In genomic region chr18:79558196-79559120, GRCh38 we compare ENCODE assay signal across 11 cellular contexts.
"Had no signal": no experiment of that assay in that cellular context is flagged by ENCODE, and none has a peak within 500 bp of the region (broad histone marks: within the 10 kb centered on the region; RNA-seq: fewer than 3 reads in every experiment).

No MANE protein-coding gene starts in this region.

- H3K9me3 Mint-ChIP-seq: activated T-cell treated with anti-CD3 and anti-CD28 coated beads, Interleukin-2, amount 50 U/mL, for 72 hours; T-helper 2 cell treated with Interferon-gamma antibody and Interleukin-4, amounts not matched to agents 5 μg/mL and 100 μg/mL, for 36 hours had no signal

- ATAC-seq: activated T-cell treated with anti-CD3 and anti-CD28 coated beads, Interleukin-2, amount 50 U/mL, for 72 hours; gastrocnemius medialis had no signal

- H3K4me1 ChIP-seq: gastrocnemius medialis, tibial nerve had no signal

- DNase-seq: activated CD4-positive, alpha-beta T cell treated with anti-CD3 and anti-CD28 coated beads, Interleukin-2, amount 50 U/mL, for 1 hour; activated T-cell treated with anti-CD3 and anti-CD28 coated beads, Interleukin-2, amount 50 U/mL, for 72 hours; effector CD4-positive, alpha-beta T cell; gastrocnemius medialis; mammary epithelial cell; SHP77; stimulated activated CD4-positive, alpha-beta T cell treated with anti-CD3 and anti-CD28 coated beads, Interleukin-15, amount 100 ng/mL, for 24 hours; stimulated activated CD4-positive, alpha-beta T cell treated with anti-CD3 and anti-CD28 coated beads, Interleukin-4, amount 100 ng/mL, for 4 hours had no signal

- H3K9me3 ChIP-seq: gastrocnemius medialis, tibial nerve had no signal

- H3K36me3 ChIP-seq: gastrocnemius medialis, tibial nerve had no signal

- H3K27ac Mint-ChIP-seq: activated T-cell treated with anti-CD3 and anti-CD28 coated beads, Interleukin-2, amount 50 U/mL, for 72 hours; nephron; T-helper 2 cell treated with Interferon-gamma antibody and Interleukin-4, amounts not matched to agents 5 μg/mL and 100 μg/mL, for 36 hours had no signal

- H3K27me3 ChIP-seq: tibial nerve had no signal

- H3K4me3 ChIP-seq: gastrocnemius medialis, tibial nerve had no signal

- H3K4me3 Mint-ChIP-seq: activated T-cell treated with anti-CD3 and anti-CD28 coated beads, Interleukin-2, amount 50 U/mL, for 72 hours; nephron; T-helper 2 cell treated with Interferon-gamma antibody and Interleukin-4, amounts not matched to agents 5 μg/mL and 100 μg/mL, for 36 hours had no signal

- H3K27ac ChIP-seq: gastrocnemius medialis, tibial nerve had no signal
